Comparison of ENCODE assay signal across 9 cellular contexts in the genomic region with DNA sequence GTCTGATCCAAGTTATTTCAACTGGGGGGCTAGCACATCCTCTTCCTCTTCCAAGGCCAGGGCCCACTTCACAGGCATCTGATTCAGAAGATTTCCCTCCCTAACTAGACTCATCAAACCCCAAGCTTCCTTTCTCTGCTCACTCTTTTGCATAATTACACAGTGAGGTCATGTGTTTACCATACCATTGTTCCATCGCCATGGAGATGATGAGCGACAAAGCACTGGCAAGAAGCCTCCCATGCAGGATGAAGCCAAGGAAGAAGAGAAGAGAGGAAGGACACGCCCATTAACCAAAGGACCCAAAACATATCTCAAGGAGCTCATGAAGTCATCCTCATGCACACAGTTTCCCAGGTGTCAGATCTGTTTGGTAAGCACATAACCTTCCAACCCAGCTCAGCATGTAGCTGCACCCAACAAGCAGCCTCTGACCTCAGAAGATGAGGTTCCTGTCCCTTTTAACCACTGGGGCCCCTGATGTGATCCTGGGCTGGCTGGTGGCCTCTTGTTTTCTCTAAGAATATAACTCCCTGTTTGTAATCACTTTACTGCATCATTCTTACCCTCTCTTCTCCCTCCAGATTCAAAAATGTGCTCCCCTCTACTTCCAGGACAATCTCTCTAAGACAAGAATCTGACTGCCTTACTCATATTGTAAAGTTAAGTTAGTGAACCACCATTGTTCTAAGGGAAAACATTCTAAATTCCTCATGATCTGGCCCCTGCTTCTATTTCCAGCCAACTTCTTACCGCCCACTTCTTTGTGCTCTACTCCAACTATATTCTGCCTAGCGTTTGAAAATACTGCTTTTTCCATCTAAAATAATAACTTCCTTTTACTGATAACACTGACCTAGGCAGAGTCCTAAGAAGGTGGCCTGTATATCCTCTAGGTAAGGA.
DNase-seq lines count a peak whose midpoint lies in the region; ATAC-seq lines count a peak whose summit lies in the region.
"Had no signal": no experiment of that assay in that cellular context is flagged by ENCODE, and none has a peak within 500 bp of the region (broad histone marks: within the 10 kb centered on the region; RNA-seq: fewer than 3 reads in every experiment).

No MANE protein-coding gene starts in this region.

- DNase-seq in AG08396 (ENCODE audit: low spot score), result peak; percentile 88
- peak; percentile 94 for DNase-seq in amniotic epithelial cell (ENCODE audit: low read depth)
- DNase-seq in iPS DF 6.9 (ENCODE audit: low read depth, low spot score), result peak; percentile 20
- no peak for DNase-seq in COLO829 (ENCODE audit: low spot score)
- no peak for DNase-seq in Karpas-422
- no peak for DNase-seq in occipital lobe (lab: John Stamatoyannopoulos, UW)

- H3K9me2 ChIP-seq in Karpas-422 (replicated peaks; ENCODE audit: insufficient read depth, low read length), result no peaks in the 10 kb centered on the region

- H3K4me2 ChIP-seq in Karpas-422 (ENCODE audit: low read depth, low read length, poor library complexity, severe bottlenecking), result no peak overlapping the region

- H3K4me3 ChIP-seq in HUES48 (ENCODE audit: low read depth, low read length) (no peak overlapping the region), iPS DF 6.9 (ENCODE audit: low read length) (no peak overlapping the region), Karpas-422 (ENCODE audit: low read length) (no peak overlapping the region)
- H3K4me3 ChIP-seq: GM12878 had no signal

- H3K27me3 ChIP-seq in HUES48 (ENCODE audit: control insufficient read depth, insufficient read depth, low read length) (no peaks in the 10 kb centered on the region), iPS DF 6.9 (ENCODE audit: control insufficient read depth, insufficient read depth, low read length) (no peaks in the 10 kb centered on the region), Karpas-422 (ENCODE audit: low read length) (no peaks in the 10 kb centered on the region)

- no peak overlapping the region for H3K9ac ChIP-seq in HUES48 (ENCODE audit: low read depth, low read length)
- no peak overlapping the region for H3K9ac ChIP-seq in Karpas-422 (ENCODE audit: low read length)

- H3K27ac ChIP-seq in HUES48 (ENCODE audit: low read depth, low read length) (peak overlapping the region; percentile 3), iPS DF 6.9 (ENCODE audit: low read length) (no peak overlapping the region), Karpas-422 (ENCODE audit: low read length) (no peak overlapping the region)

- no peaks in the 10 kb centered on the region for H3K9me3 ChIP-seq in HUES48 (ENCODE audit: control insufficient read depth, insufficient read depth, low read length)
- H3K9me3 ChIP-seq in iPS DF 6.9 (ENCODE audit: control insufficient read depth, insufficient read depth, low read length), result no peaks in the 10 kb centered on the region
- no peaks in the 10 kb centered on the region for H3K9me3 ChIP-seq in Karpas-422 (ENCODE audit: low read length)

- H3K4me1 ChIP-seq in HUES48 (ENCODE audit: control insufficient read depth, insufficient read depth, low read length) (no peaks in the 10 kb centered on the region), iPS DF 6.9 (ENCODE audit: control insufficient read depth, insufficient read depth, low read length) (no peaks in the 10 kb centered on the region), Karpas-422 (ENCODE audit: low read length) (no peaks in the 10 kb centered on the region)

- H3K36me3 ChIP-seq in HUES48 (ENCODE audit: control insufficient read depth, insufficient read depth, low read length) (no peaks in the 10 kb centered on the region), iPS DF 6.9 (ENCODE audit: control insufficient read depth, insufficient read depth, low read length) (no peaks in the 10 kb centered on the region), Karpas-422 (ENCODE audit: insufficient read depth, low read length) (no peaks in the 10 kb centered on the region)

- no peaks in the 10 kb centered on the region for H3K79me2 ChIP-seq in Karpas-422 (ENCODE audit: low read length)

- ATAC-seq in HG03457 (IDR thresholded peaks at IDR 0.05; ENCODE audit: unreplicated experiment), result no peak
- ATAC-seq: GM12878 had no signal

- H2AFZ ChIP-seq in Karpas-422 (ENCODE audit: low read length), result no peak overlapping the region

- WGBS in iPS DF 6.9 (ENCODE audit: insufficient coverage, insufficient read length), result no CpG with 5 or more reads among the region's 5 CpGs

- H4K20me1 ChIP-seq in Karpas-422 (ENCODE audit: insufficient read depth, low read depth, low read length), result no peaks in the 10 kb centered on the region

Comparison
In these comparisons a context has a peak if more than half of its experiments do, and no peak if none do; other contexts are left out.
1. DNase-seq: peak in AG08396 (single experiment), amniotic epithelial cell (single experiment) and iPS DF 6.9 (single experiment); none in COLO829 (single experiment), Karpas-422 (single experiment) and occipital lobe (single experiment).